Comparison of ENCODE assay signal across 23 cellular contexts in the genomic region with DNA sequence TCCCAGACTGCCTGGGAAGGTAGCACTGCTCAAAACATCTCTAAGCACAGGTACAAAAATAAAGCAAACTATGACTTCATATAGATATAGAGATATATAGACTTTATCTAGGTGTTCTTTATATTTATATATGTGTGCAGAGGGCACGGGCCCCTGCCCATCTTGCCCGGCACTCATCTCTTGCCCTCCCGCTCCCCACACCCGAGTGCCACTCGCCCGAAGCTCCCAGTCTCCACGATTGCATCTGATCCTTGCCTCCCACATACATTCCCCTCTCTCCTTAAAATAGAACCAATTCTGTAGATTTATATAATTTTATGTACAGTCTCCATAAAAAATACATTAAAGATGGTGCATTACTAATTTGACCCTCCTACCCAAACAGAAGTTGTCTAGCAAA. TPM values are rescaled to one million over a fixed set of nuclear protein-coding genes. Genes with fewer than 3 reads are reported as not detected.
"Had no signal": no experiment of that assay in that cellular context is flagged by ENCODE, and none has a peak within 500 bp of the region (broad histone marks: within the 10 kb centered on the region; RNA-seq: fewer than 3 reads in every experiment).

No MANE protein-coding gene starts in this region.

- H3K27ac ChIP-seq: ascending aorta, body of pancreas, SK-N-MC, VCaP had no signal

- H3K9me3 ChIP-seq: ascending aorta, body of pancreas, MG63 had no signal

- ATAC-seq: activated CD8-positive, alpha-beta T cell treated with anti-CD3 and anti-CD28 coated beads, Interleukin-2, amount 10 ng/mL, durations not matched to agents 7 days and 5 days; body of pancreas; T-cell had no signal

- H3K36me3 ChIP-seq: MG63 had no signal

- H3K27me3 ChIP-seq: ascending aorta, body of pancreas, MG63 had no signal

- H3K4me1 ChIP-seq: ascending aorta, body of pancreas had no signal

- DNase-seq: activated CD4-positive, alpha-beta T cell treated with anti-CD3 and anti-CD28 coated beads for 48 hours; activated CD4-positive, alpha-beta T cell treated with anti-CD3 and anti-CD28 coated beads, Interleukin-2, amount 50 U/mL, for 4 hours; activated CD8-positive, alpha-beta T cell treated with anti-CD3 and anti-CD28 coated beads, Interleukin-2, amount 10 ng/mL, durations not matched to agents 7 days and 5 days; activated naive CD4-positive, alpha-beta T cell treated with anti-CD3 and anti-CD28 coated beads, Interleukin-2, amount 50 U/mL, for 16 hours; activated T-cell treated with anti-CD3 and anti-CD28 coated beads, Interleukin-2, amount 50 U/mL, for 1 hour; amniotic stem cell; body of pancreas; MG63; MV-4-11; NCI-H1092 treated with DMSO at 0.1 percent for 48 hours; NCI-H1417 treated with DMSO at 0.1 percent for 48 hours; NCI-H1694 treated with DMSO at 0.1 percent for 48 hours; NCI-H2029 treated with DMSO at 0.1 percent for 48 hours; NCI-H345; NCI-H510A; NCI-H526 treated with DMSO at 0.1 percent for 48 hours; NCI-H82; OCI-M1; T-cell; T1000 had no signal

- H3K4me3 ChIP-seq: ascending aorta, body of pancreas, MG63, SK-N-MC had no signal

RNA-seq across cellular contexts. Expression of a gene that starts 56.0 kb away (rescaled TPM):
- total RNA-seq: activated CD8-positive, alpha-beta T cell treated with anti-CD3 and anti-CD28 coated beads, Interleukin-2, amount 10 ng/mL, durations not matched to agents 7 days and 5 days; ascending aorta; body of pancreas; T-cell had no signal
